In genomic region chr2:236558999-236559978, GRCh38 we compare ENCODE assay signal across 13 cellular contexts. TPM values are rescaled to one million over a fixed set of nuclear protein-coding genes. Genes with fewer than 3 reads are reported as not detected.
DNase-seq lines count a peak whose midpoint lies in the region; ATAC-seq and TF ChIP-seq lines count a peak whose summit lies in the region.
"Had no signal": no experiment of that assay in that cellular context is flagged by ENCODE, and none has a peak within 500 bp of the region (broad histone marks: within the 10 kb centered on the region; RNA-seq: fewer than 3 reads in every experiment).

No MANE protein-coding gene starts in this region.

- H3K27ac Mint-ChIP-seq in effector memory CD8-positive, alpha-beta T cell, result peak overlapping the region; percentile 4 to 59

- peaks cover 10% of the 10 kb centered on the region for H3K36me3 Mint-ChIP-seq in effector memory CD8-positive, alpha-beta T cell (ENCODE audit: insufficient read depth)

- DNase-seq in effector memory CD8-positive, alpha-beta T cell, result no peak
- DNase-seq in mucosa of descending colon (no peak), NCI-H2081 treated with DMSO at 0.1 percent for 48 hours (lab: John Stamatoyannopoulos, UW) (no peak)
- no peak for DNase-seq in effector CD8-positive, alpha-beta T cell (lab: John Stamatoyannopoulos, UW)
- DNase-seq: activated CD4-positive, alpha-beta T cell treated with anti-CD3 and anti-CD28 coated beads, Interleukin-2, amount 50 U/mL, for 48 hours; NCI-H1436 treated with DMSO at 0.1 percent for 48 hours; NCI-H510A treated with DMSO at 0.1 percent for 48 hours; T-helper 9 cell had no signal

- no peaks in the 10 kb centered on the region for H3K4me1 ChIP-seq in mucosa of descending colon (ENCODE audit: low read depth)

- intact Hi-C loops in mucosa of descending colon (cut with DNase I, micrococcal nuclease), result no loop called here

- no peaks in the 10 kb centered on the region for H3K36me3 ChIP-seq in mucosa of descending colon (ENCODE audit: low read depth)

- H3K27me3 Mint-ChIP-seq in effector memory CD8-positive, alpha-beta T cell, result no peaks in the 10 kb centered on the region

- no peaks in the 10 kb centered on the region for H3K9me3 ChIP-seq in mucosa of descending colon

- H3K4me3 ChIP-seq in mucosa of descending colon, result no peak overlapping the region

- TF ChIP-seq CTCF in mucosa of descending colon (IDR thresholded peaks at IDR 0.05), result no peak

- ATAC-seq in GM18498 (IDR thresholded peaks at IDR 0.05; ENCODE audit: unreplicated experiment) (peak; percentile 41), GM19463 (IDR thresholded peaks at IDR 0.05; ENCODE audit: unreplicated experiment) (peak; percentile 61), HG03103 (IDR thresholded peaks at IDR 0.05; ENCODE audit: low read depth, unreplicated experiment) (peak; percentile 51), mucosa of descending colon (no peak)
- ATAC-seq in effector memory CD8-positive, alpha-beta T cell (replicated peaks), result peak; percentile 36
- ATAC-seq: esophagus mucosa had no signal

- no peaks in the 10 kb centered on the region for H3K9me3 Mint-ChIP-seq in effector memory CD8-positive, alpha-beta T cell

- peak overlapping the region; percentile 1 to 19 for H3K4me3 Mint-ChIP-seq in effector memory CD8-positive, alpha-beta T cell

- peaks cover 35 to 53% of the 10 kb centered on the region in 2 donors for H3K4me1 Mint-ChIP-seq in effector memory CD8-positive, alpha-beta T cell (ENCODE audit: low read depth in 2 of 2)

RNA-seq across cellular contexts. Expression of gene ACKR3, which starts 10.3 kb away (rescaled TPM):
- total RNA-seq in mucosa of descending colon, result 10 to 100 TPM in 2 of 3 donors, 1 to 10 TPM in 1; 8.0 to 17.9 (median 11.9) TPM
- total RNA-seq: G401 had no signal
